1 cellular context compared by ENCODE assay signal in genomic region chr2:216144857-216145256, GRCh38.
TF ChIP-seq lines count a peak whose summit lies in the region.

No MANE protein-coding gene starts in this region.

TF ChIP-seq in GM23338, 12 proteins besides CTCF, POLR2A, EP300 and RAD21 (continued from another document):
- no peak for TF ChIP-seq ZNF462 (CRISPR knock-in tag; IDR thresholded peaks at IDR 0.05)
- TF ChIP-seq POLR2AphosphoS5 (IDR thresholded peaks at IDR 0.05; ENCODE audit: low read depth): no peak
- TF ChIP-seq STAT1 (IDR thresholded peaks at IDR 0.05; ENCODE audit: unreplicated experiment): no peak
- TF ChIP-seq EZH2phosphoT487 (IDR thresholded peaks at IDR 0.05; ENCODE audit: unreplicated experiment): no peak
- TF ChIP-seq NANOG (IDR thresholded peaks at IDR 0.05; ENCODE audit: borderline replicate concordance): no peak
- TF ChIP-seq EZH2 (IDR thresholded peaks at IDR 0.05; ENCODE audit: low read depth, unreplicated experiment): no peak
- TF ChIP-seq ZNF114 (CRISPR knock-in tag; IDR thresholded peaks at IDR 0.05): no peak
- TF ChIP-seq ETS1 (IDR thresholded peaks at IDR 0.05): no peak
- TF ChIP-seq CREB1 (CRISPR knock-in tag; IDR thresholded peaks at IDR 0.05; ENCODE audit: low read depth): no peak
- no peak for TF ChIP-seq REST (IDR thresholded peaks at IDR 0.05; ENCODE audit: unreplicated experiment)
- TF ChIP-seq JUNB (IDR thresholded peaks at IDR 0.05; ENCODE audit: unreplicated experiment): no peak
